ENCODE assay signal across 8 cellular contexts in genomic region chr11:73949912-73950311, GRCh38. TPM values are rescaled to one million over a fixed set of nuclear protein-coding genes. Genes with fewer than 3 reads are reported as not detected.
"Had no signal": no experiment of that assay in that cellular context is flagged by ENCODE, and none has a peak within 500 bp of the region (broad histone marks: within the 10 kb centered on the region; RNA-seq: fewer than 3 reads in every experiment).

No MANE protein-coding gene starts in this region.

- FAIRE-seq: H1, H54, HTR-8/SVneo had no signal

- DNase-seq: H9, HCEC 1CT, KBM-7 had no signal

- H3K4me2 ChIP-seq: GM23338, KMS-11 had no signal

- H3K27ac ChIP-seq: KMS-11 had no signal

- H3K4me3 ChIP-seq: GM23338 had no signal

- H3K9ac ChIP-seq: KMS-11 had no signal

- ATAC-seq: GM23338 had no signal

- H2AFZ ChIP-seq: GM23338 had no signal

RNA-seq across cellular contexts. Expression of gene DNAJB13, which starts 0.9 kb away (rescaled TPM):
- total RNA-seq: H1, H9 had no signal
